Comparison of ENCODE assay signal across 1 cellular context in the genomic region with DNA sequence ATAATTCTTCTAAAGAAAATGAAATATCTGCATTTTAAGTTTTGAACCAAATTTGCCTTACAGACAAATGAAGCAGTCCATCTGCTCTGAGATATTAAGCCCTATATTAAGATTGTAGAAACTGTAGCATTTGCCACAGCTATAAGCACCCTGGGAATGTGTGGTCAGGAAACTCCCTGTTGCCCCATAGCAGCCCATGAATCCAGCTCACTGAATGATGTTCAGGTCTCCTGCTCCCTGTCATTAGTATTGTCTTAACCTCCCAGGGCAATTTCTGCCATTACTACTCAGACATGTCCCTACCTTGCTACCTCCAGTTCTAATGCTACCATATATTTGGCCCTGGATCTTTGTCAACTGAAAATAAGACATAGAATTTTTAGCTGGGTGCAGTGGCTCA.
TF ChIP-seq lines count a peak whose summit lies in the region.

No MANE protein-coding gene starts in this region.

TF ChIP-seq in WTC11, 78 proteins besides CTCF, POLR2A, EP300 and RAD21 (continued from another document):
- TF ChIP-seq, protein P1, sequence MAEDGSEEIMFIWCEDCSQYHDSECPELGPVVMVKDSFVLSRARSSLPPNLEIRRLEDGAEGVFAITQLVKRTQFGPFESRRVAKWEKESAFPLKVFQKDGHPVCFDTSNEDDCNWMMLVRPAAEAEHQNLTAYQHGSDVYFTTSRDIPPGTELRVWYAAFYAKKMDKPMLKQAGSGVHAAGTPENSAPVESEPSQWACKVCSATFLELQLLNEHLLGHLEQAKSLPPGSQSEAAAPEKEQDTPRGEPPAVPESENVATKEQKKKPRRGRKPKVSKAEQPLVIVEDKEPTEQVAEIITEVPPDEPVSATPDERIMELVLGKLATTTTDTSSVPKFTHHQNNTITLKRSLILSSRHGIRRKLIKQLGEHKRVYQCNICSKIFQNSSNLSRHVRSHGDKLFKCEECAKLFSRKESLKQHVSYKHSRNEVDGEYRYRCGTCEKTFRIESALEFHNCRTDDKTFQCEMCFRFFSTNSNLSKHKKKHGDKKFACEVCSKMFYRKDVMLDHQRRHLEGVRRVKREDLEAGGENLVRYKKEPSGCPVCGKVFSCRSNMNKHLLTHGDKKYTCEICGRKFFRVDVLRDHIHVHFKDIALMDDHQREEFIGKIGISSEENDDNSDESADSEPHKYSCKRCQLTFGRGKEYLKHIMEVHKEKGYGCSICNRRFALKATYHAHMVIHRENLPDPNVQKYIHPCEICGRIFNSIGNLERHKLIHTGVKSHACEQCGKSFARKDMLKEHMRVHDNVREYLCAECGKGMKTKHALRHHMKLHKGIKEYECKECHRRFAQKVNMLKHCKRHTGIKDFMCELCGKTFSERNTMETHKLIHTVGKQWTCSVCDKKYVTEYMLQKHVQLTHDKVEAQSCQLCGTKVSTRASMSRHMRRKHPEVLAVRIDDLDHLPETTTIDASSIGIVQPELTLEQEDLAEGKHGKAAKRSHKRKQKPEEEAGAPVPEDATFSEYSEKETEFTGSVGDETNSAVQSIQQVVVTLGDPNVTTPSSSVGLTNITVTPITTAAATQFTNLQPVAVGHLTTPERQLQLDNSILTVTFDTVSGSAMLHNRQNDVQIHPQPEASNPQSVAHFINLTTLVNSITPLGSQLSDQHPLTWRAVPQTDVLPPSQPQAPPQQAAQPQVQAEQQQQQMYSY (CRISPR knock-in tag; IDR thresholded peaks at IDR 0.05) = no peak
- TF ChIP-seq, protein P2, sequence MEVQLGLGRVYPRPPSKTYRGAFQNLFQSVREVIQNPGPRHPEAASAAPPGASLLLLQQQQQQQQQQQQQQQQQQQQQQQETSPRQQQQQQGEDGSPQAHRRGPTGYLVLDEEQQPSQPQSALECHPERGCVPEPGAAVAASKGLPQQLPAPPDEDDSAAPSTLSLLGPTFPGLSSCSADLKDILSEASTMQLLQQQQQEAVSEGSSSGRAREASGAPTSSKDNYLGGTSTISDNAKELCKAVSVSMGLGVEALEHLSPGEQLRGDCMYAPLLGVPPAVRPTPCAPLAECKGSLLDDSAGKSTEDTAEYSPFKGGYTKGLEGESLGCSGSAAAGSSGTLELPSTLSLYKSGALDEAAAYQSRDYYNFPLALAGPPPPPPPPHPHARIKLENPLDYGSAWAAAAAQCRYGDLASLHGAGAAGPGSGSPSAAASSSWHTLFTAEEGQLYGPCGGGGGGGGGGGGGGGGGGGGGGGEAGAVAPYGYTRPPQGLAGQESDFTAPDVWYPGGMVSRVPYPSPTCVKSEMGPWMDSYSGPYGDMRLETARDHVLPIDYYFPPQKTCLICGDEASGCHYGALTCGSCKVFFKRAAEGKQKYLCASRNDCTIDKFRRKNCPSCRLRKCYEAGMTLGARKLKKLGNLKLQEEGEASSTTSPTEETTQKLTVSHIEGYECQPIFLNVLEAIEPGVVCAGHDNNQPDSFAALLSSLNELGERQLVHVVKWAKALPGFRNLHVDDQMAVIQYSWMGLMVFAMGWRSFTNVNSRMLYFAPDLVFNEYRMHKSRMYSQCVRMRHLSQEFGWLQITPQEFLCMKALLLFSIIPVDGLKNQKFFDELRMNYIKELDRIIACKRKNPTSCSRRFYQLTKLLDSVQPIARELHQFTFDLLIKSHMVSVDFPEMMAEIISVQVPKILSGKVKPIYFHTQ (CRISPR knock-in tag; IDR thresholded peaks at IDR 0.05) = no peak
- TF ChIP-seq, protein P3, sequence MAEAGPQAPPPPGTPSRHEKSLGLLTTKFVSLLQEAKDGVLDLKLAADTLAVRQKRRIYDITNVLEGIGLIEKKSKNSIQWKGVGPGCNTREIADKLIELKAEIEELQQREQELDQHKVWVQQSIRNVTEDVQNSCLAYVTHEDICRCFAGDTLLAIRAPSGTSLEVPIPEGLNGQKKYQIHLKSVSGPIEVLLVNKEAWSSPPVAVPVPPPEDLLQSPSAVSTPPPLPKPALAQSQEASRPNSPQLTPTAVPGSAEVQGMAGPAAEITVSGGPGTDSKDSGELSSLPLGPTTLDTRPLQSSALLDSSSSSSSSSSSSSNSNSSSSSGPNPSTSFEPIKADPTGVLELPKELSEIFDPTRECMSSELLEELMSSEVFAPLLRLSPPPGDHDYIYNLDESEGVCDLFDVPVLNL (CRISPR knock-in tag; IDR thresholded peaks at IDR 0.05; ENCODE audit: borderline replicate concordance, low read depth) = no peak
- TF ChIP-seq EMX1 (CRISPR knock-in tag; IDR thresholded peaks at IDR 0.05) (no peak), ZNF138 (CRISPR knock-in tag; conservative IDR thresholded peaks at IDR 0.05) (no peak)
